11 cellular contexts compared by ENCODE assay signal in the genomic region with DNA sequence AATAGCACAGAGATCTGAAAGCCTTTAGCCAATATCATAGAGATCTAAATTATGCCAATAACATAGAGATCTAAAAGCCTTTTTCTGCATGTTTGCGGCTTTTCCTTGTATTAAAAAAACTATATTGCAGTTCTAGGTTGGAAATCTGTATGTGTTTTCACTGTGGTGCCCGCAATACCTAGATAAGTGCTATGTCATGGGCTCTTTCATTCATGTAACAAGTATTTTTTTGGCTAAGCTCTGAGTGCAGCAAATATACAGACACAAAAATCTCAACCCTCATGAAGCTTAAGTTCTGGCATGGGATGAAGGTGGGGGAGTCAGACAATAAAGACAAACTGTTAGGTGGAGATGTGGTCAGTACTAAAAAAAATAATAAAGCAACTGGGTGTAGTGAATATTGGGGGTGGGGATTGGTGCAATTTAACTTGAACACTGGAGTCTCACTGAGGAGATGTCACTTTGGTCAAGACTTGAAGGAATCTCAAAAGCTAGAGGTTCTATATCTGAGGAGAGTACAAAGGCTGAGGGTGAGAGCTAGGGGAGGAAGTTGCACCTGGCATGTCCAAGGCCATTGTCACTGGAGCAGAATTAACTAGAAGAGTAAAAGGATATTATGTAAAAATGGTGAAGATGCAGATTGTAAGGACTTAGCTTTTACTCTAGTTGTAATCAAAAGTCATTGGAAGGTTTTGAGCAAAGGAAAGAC. TPM values are rescaled to one million over a fixed set of nuclear protein-coding genes. Genes with fewer than 3 reads are reported as not detected.
DNase-seq lines count a peak whose midpoint lies in the region; ATAC-seq and TF ChIP-seq lines count a peak whose summit lies in the region.
"Had no signal": no experiment of that assay in that cellular context is flagged by ENCODE, and none has a peak within 500 bp of the region (broad histone marks: within the 10 kb centered on the region; RNA-seq: fewer than 3 reads in every experiment).

No MANE protein-coding gene starts in this region.

- peaks cover 7% of the 10 kb centered on the region for H3K27me3 Mint-ChIP-seq in stimulated activated memory B cell treated with anti-CD40 and anti-IgM and Interleukin-4, amounts not matched to agents 10 μg/mL and 1 μg/mL and 100 μg/mL, for 72 hours

- H3K4me3 Mint-ChIP-seq in stimulated activated memory B cell treated with anti-CD40 and anti-IgM and Interleukin-4, amounts not matched to agents 10 μg/mL and 1 μg/mL and 100 μg/mL, for 72 hours: no peak overlapping the region

- H3K4me1 ChIP-seq in BLaER1 (peaks cover 32% of the 10 kb centered on the region), mucosa of rectum (ENCODE audit: control insufficient read depth in 2 of 2, insufficient read depth in 2 of 2, low read length in 2 of 2) (peaks cover 4 to 11% of the 10 kb centered on the region in 2 donors)

- peaks cover 21% of the 10 kb centered on the region for H4K20me1 ChIP-seq in BLaER1

- H3K27ac Mint-ChIP-seq in stimulated activated memory B cell treated with anti-CD40 and anti-IgM and Interleukin-4, amounts not matched to agents 10 μg/mL and 1 μg/mL and 100 μg/mL, for 72 hours: no peak overlapping the region

- peak overlapping the region; percentile 84 for H3K9ac ChIP-seq in BLaER1
- H3K9ac ChIP-seq in mucosa of rectum (ENCODE audit: low read depth in 1 of 2, low read length in 2 of 2): no peak overlapping the region

- DNase-seq in Jurkat, Clone E6-1 (ENCODE audit: low read depth, low spot score): peak; percentile 32
- DNase-seq in brain microvascular endothelial cell (no peak), SKM-1 treated with dmso at 0.1 percent for 144 hours (lab: John Stamatoyannopoulos, UW; ENCODE audit: unreplicated experiment) (no peak), DMS79 (lab: John Stamatoyannopoulos, UW) (no peak), NCI-H748 treated with DMSO at 0.1 percent for 48 hours (lab: John Stamatoyannopoulos, UW) (no peak)
- DNase-seq: amniotic stem cell, NCI-H446 treated with DMSO at 0.1 percent for 48 hours had no signal

- no peaks in the 10 kb centered on the region for H3K9me3 ChIP-seq in BLaER1
- no peaks in the 10 kb centered on the region for H3K9me3 ChIP-seq in mucosa of rectum (ENCODE audit: control insufficient read depth in 2 of 2, low read length in 2 of 2)
- H3K9me3 ChIP-seq: vagina had no signal

- peak overlapping the region; percentile 88 for H3K4me2 ChIP-seq in BLaER1

- H3K4me3 ChIP-seq in BLaER1 (peak overlapping the region; percentile 81), brain microvascular endothelial cell (ENCODE audit: low read depth, low read length) (peak overlapping the region; percentile 100), mucosa of rectum (ENCODE audit: low read length in 2 of 2) (peak overlapping the region; percentile 90 to 93)
- peak overlapping the region; percentile 98 for H3K4me3 ChIP-seq in Jurkat, Clone E6-1 (ENCODE audit: low read length)

- no peak for TF ChIP-seq CTCF in brain microvascular endothelial cell (IDR thresholded peaks at IDR 0.05; ENCODE audit: low read depth, low read length, missing control alignments)

- in situ Hi-C loops in brain microvascular endothelial cell (cut with HindIII; ENCODE audit: low pct_ligation_motif_present, low sequenced_read_pairs): no loop called here

- H3K36me3 ChIP-seq in BLaER1: peaks cover 37% of the 10 kb centered on the region
- no peaks in the 10 kb centered on the region for H3K36me3 ChIP-seq in brain microvascular endothelial cell (replicated peaks)
- no peaks in the 10 kb centered on the region for H3K36me3 ChIP-seq in mucosa of rectum (ENCODE audit: control insufficient read depth in 2 of 2, insufficient read depth in 2 of 2, low read length in 2 of 2)
- H3K36me3 ChIP-seq: vagina had no signal

- no peaks in the 10 kb centered on the region for H3K9me3 Mint-ChIP-seq in stimulated activated memory B cell treated with anti-CD40 and anti-IgM and Interleukin-4, amounts not matched to agents 10 μg/mL and 1 μg/mL and 100 μg/mL, for 72 hours

- ATAC-seq in stimulated activated memory B cell treated with anti-CD40 and anti-IgM and Interleukin-4, amounts not matched to agents 10 μg/mL and 1 μg/mL and 100 μg/mL, for 72 hours: no peak

- H3K27me3 ChIP-seq in BLaER1: no peaks in the 10 kb centered on the region
- H3K27me3 ChIP-seq in brain microvascular endothelial cell (replicated peaks): no peaks in the 10 kb centered on the region
- no peaks in the 10 kb centered on the region for H3K27me3 ChIP-seq in mucosa of rectum (ENCODE audit: control insufficient read depth in 2 of 2, insufficient read depth in 2 of 2, low read length in 2 of 2)
- H3K27me3 ChIP-seq: vagina had no signal

- peaks cover 11% of the 10 kb centered on the region for H3K4me1 Mint-ChIP-seq in stimulated activated memory B cell treated with anti-CD40 and anti-IgM and Interleukin-4, amounts not matched to agents 10 μg/mL and 1 μg/mL and 100 μg/mL, for 72 hours

- H3K27ac ChIP-seq in BLaER1: peak overlapping the region; percentile 87; the same call in 1 of the 2 replicates
- no peak overlapping the region for H3K27ac ChIP-seq in brain microvascular endothelial cell
- no peak overlapping the region for H3K27ac ChIP-seq in mucosa of rectum (ENCODE audit: low read depth in 2 of 2, low read length in 2 of 2)
- H3K27ac ChIP-seq: vagina had no signal

- peaks cover 4% of the 10 kb centered on the region for H3K36me3 Mint-ChIP-seq in stimulated activated memory B cell treated with anti-CD40 and anti-IgM and Interleukin-4, amounts not matched to agents 10 μg/mL and 1 μg/mL and 100 μg/mL, for 72 hours

RNA-seq across cellular contexts. Expression of gene BUB1B, which starts 1.0 kb away (rescaled TPM):
- 138 TPM for polyA plus RNA-seq in Jurkat, Clone E6-1 (2012; ENCODE audit: insufficient read depth, insufficient read length)

RNA-seq across cellular contexts. Expression of gene BMF, which starts 53.2 kb away (rescaled TPM):
- 4.5 TPM for polyA plus RNA-seq in Jurkat, Clone E6-1 (2012; ENCODE audit: insufficient read depth, insufficient read length)
